In genomic region chr20:53755733-53756523, GRCh38 we compare ENCODE assay signal across 15 cellular contexts.
DNase-seq lines count a peak whose midpoint lies in the region; ATAC-seq, FAIRE-seq and TF ChIP-seq lines count a peak whose summit lies in the region.
"Had no signal": no experiment of that assay in that cellular context is flagged by ENCODE, and none has a peak within 500 bp of the region (broad histone marks: within the 10 kb centered on the region; RNA-seq: fewer than 3 reads in every experiment).

No MANE protein-coding gene starts in this region.

- TF ChIP-seq POLR2A in GM12892 (IDR thresholded peaks at IDR 0.05; ENCODE audit: low read depth, low read length) = no peak

- H3K36me3 Mint-ChIP-seq in memory B cell = no peaks in the 10 kb centered on the region
- H3K36me3 Mint-ChIP-seq: immature natural killer cell had no signal

- BruUV-seq in A673 (replicated peaks; lab: Mats Ljungman, UMichigan) = no TSS peak

- TF ChIP-seq CTCF in A673 (conservative IDR thresholded peaks at IDR 0.05; ENCODE audit: low read depth, low read length) = 0 out of 2 replicates have a peak, but pooled peaks have one; percentile 16
- peak; percentile 28 for TF ChIP-seq CTCF in DND-41 (IDR thresholded peaks at IDR 0.05; ENCODE audit: borderline replicate concordance, extremely low read depth, low read length, poor library complexity, severe bottlenecking)

- no peaks in the 10 kb centered on the region for H3K9me3 ChIP-seq in A673 (ENCODE audit: low read depth, low read length, poor library complexity, severe bottlenecking)
- no peaks in the 10 kb centered on the region for H3K9me3 ChIP-seq in DND-41 (ENCODE audit: insufficient read depth, low read length, severe bottlenecking)
- no peaks in the 10 kb centered on the region for H3K9me3 ChIP-seq in SK-N-MC (ENCODE audit: low read depth, low read length)
- H3K9me3 ChIP-seq: neutrophil had no signal

- CTCF ChIA-PET in A673 (lab: Charles Lee) = no interaction called here

- H2AFZ ChIP-seq in DND-41 (ENCODE audit: low read depth, low read length) = no peak overlapping the region

- H3K4me1 ChIP-seq in A673 (ENCODE audit: insufficient read depth, low read length, poor library complexity, severe bottlenecking) (peaks cover 40% of the 10 kb centered on the region), DND-41 (ENCODE audit: insufficient read depth, low read length) (peaks cover 52% of the 10 kb centered on the region)

- no peaks in the 10 kb centered on the region for H3K79me2 ChIP-seq in DND-41 (ENCODE audit: insufficient read depth, low read length)

- no peaks in the 10 kb centered on the region for H4K20me1 ChIP-seq in DND-41 (ENCODE audit: insufficient read depth, low read length)

- H3K4me3 ChIP-seq in A673 (ENCODE audit: low read depth, low read length, poor library complexity, severe bottlenecking) (no peak overlapping the region), DND-41 (ENCODE audit: low read depth in 1 of 2, low read length in 2 of 2) (no peak overlapping the region), SK-N-MC (no peak overlapping the region)
- H3K4me3 ChIP-seq: lung had no signal

- no peak overlapping the region for H3K4me2 ChIP-seq in DND-41 (ENCODE audit: insufficient read depth, low read length)

- H3K27me3 Mint-ChIP-seq in memory B cell = no peaks in the 10 kb centered on the region
- H3K27me3 Mint-ChIP-seq: B cell had no signal

- POLR2A ChIA-PET in A673 (lab: Charles Lee; ENCODE audit: low non-redundant PET) = no interaction called here

- intact Hi-C loops in A673 (cut with micrococcal nuclease; ENCODE audit: unreplicated experiment) = loop anchor here (10.0 kb wide), 3 partner anchors 159 to 189 kb away; partner anchors contain the start of gene ZNF217

- H3K9me3 Mint-ChIP-seq in memory B cell = no peaks in the 10 kb centered on the region
- H3K9me3 Mint-ChIP-seq: immature natural killer cell had no signal

- no peak overlapping the region for H3K4me3 Mint-ChIP-seq in memory B cell
- H3K4me3 Mint-ChIP-seq: B cell had no signal

- no peak for FAIRE-seq in GM12892 (lab: Jason Lieb, UNC)

- DNase-seq in A673 (ENCODE audit: low spot score) (no peak), DND-41 (no peak), SK-N-MC (ENCODE audit: low read depth, low spot score) (no peak), memory B cell (ENCODE audit: low spot score in 2 of 2) (no peak), GM12892 (ENCODE audit: insufficient read length) (no peak), NCI-H128 (lab: John Stamatoyannopoulos, UW; ENCODE audit: unreplicated experiment) (no peak), NOMO-1 treated with DMSO at 0.1 percent for 48 hours (lab: John Stamatoyannopoulos, UW; ENCODE audit: unreplicated experiment) (no peak)
- DNase-seq: aorta; immature natural killer cell; NCI-H1417; stimulated activated naive CD8-positive, alpha-beta T cell treated with anti-CD3 and anti-CD28 coated beads, Interleukin-15, Interleukin-2, amounts not matched to agents 100 U/mL and 50 U/mL, for 24 hours had no signal

- H3K36me3 ChIP-seq in A673 (ENCODE audit: insufficient read depth, low read length, poor library complexity, severe bottlenecking) = no peaks in the 10 kb centered on the region
- no peaks in the 10 kb centered on the region for H3K36me3 ChIP-seq in DND-41 (ENCODE audit: insufficient read depth, low read length)
- no peaks in the 10 kb centered on the region for H3K36me3 ChIP-seq in SK-N-MC (ENCODE audit: insufficient read depth, low read length)
- H3K36me3 ChIP-seq: neutrophil had no signal

- H3K27me3 ChIP-seq in A673 (replicated peaks; ENCODE audit: insufficient read depth, low read depth, low read length, poor library complexity) = no peaks in the 10 kb centered on the region
- no peaks in the 10 kb centered on the region for H3K27me3 ChIP-seq in DND-41 (ENCODE audit: insufficient read depth, low read length, poor library complexity)
- H3K27me3 ChIP-seq: neutrophil had no signal

- ATAC-seq in DND-41 (ENCODE audit: insufficient read depth, low read depth) (no peak), memory B cell (ENCODE audit: low read depth) (no peak)
- ATAC-seq: stimulated activated naive CD8-positive, alpha-beta T cell treated with anti-CD3 and anti-CD28 coated beads, Interleukin-15, Interleukin-2, amounts not matched to agents 100 U/mL and 50 U/mL, for 24 hours had no signal

- peaks cover 29% of the 10 kb centered on the region for H3K4me1 Mint-ChIP-seq in memory B cell

- H3K9ac ChIP-seq in DND-41 (ENCODE audit: low read depth, low read length) = no peak overlapping the region
- no peak overlapping the region for H3K9ac ChIP-seq in SK-N-MC (ENCODE audit: insufficient read length)

- H3K27ac Mint-ChIP-seq in memory B cell = peak overlapping the region; percentile 28
- H3K27ac Mint-ChIP-seq: B cell had no signal

- H3K27ac ChIP-seq in A673 (ENCODE audit: low read depth, low read length, poor library complexity, severe bottlenecking) = no peak overlapping the region
- peak overlapping the region; percentile 13; the same call in 1 of the 2 replicates for H3K27ac ChIP-seq in DND-41 (ENCODE audit: low read length)
- H3K27ac ChIP-seq in SK-N-MC = 0 out of 2 replicates have a peak overlapping the region, but pooled peaks have one; percentile 26
- H3K27ac ChIP-seq: VCaP had no signal
